Comparison of ENCODE assay signal across 24 cellular contexts in genomic region chr1:77025599-77025998, GRCh38.
DNase-seq lines count a peak whose midpoint lies in the region; ATAC-seq lines count a peak whose summit lies in the region.
"Had no signal": no experiment of that assay in that cellular context is flagged by ENCODE, and none has a peak within 500 bp of the region (broad histone marks: within the 10 kb centered on the region; RNA-seq: fewer than 3 reads in every experiment).

No MANE protein-coding gene starts in this region.

- no peaks in the 10 kb centered on the region for H3K36me3 ChIP-seq in HUES6 (ENCODE audit: control insufficient read depth, insufficient read depth, low read length)
- H3K36me3 ChIP-seq: BE2C, BLaER1 had no signal

- peak overlapping the region; percentile 29; the same call in 1 of the 2 replicates for H3K27ac ChIP-seq in HUES6 (ENCODE audit: low read depth, low read length)
- H3K27ac ChIP-seq: BLaER1 had no signal

- H3K4me1 Mint-ChIP-seq in stimulated activated effector memory CD8-positive, alpha-beta T cell treated with anti-CD3 and anti-CD28 coated beads, Interleukin-12 subunit alpha, Interleukin-12 subunit beta, amount 100 ng/mL, for 72 hours, result no peaks in the 10 kb centered on the region
- H3K4me1 Mint-ChIP-seq: CD14-positive monocyte; CD4-positive, alpha-beta memory T cell; CD4-positive, CD25-positive, alpha-beta regulatory T cell; CD8-positive, alpha-beta memory T cell had no signal

- peaks cover 23% of the 10 kb centered on the region for H3K4me1 ChIP-seq in HUES6 (ENCODE audit: control insufficient read depth, insufficient read depth, low read length)
- H3K4me1 ChIP-seq: BE2C, BLaER1 had no signal

- H3K4me3 ChIP-seq in HUES6 (ENCODE audit: low read depth, low read length), result no peak overlapping the region
- H3K4me3 ChIP-seq: BLaER1, GM12878 had no signal

- no peaks in the 10 kb centered on the region for H3K9me3 Mint-ChIP-seq in stimulated activated effector memory CD8-positive, alpha-beta T cell treated with anti-CD3 and anti-CD28 coated beads, Interleukin-12 subunit alpha, Interleukin-12 subunit beta, amount 100 ng/mL, for 72 hours
- H3K9me3 Mint-ChIP-seq: CD4-positive, CD25-positive, alpha-beta regulatory T cell; CD8-positive, alpha-beta memory T cell had no signal

- no peaks in the 10 kb centered on the region for H3K9me3 ChIP-seq in HUES6 (ENCODE audit: control insufficient read depth, insufficient read depth, low read depth, low read length)
- H3K9me3 ChIP-seq: BE2C, BLaER1 had no signal

- peak overlapping the region; percentile 45 for H3K9ac ChIP-seq in HUES6 (ENCODE audit: low read length)
- H3K9ac ChIP-seq: BLaER1 had no signal

- H3K27ac Mint-ChIP-seq in stimulated activated effector memory CD8-positive, alpha-beta T cell treated with anti-CD3 and anti-CD28 coated beads, Interleukin-12 subunit alpha, Interleukin-12 subunit beta, amount 100 ng/mL, for 72 hours, result no peak overlapping the region
- H3K27ac Mint-ChIP-seq: CD14-positive monocyte; CD4-positive, alpha-beta memory T cell; CD4-positive, CD25-positive, alpha-beta regulatory T cell; CD8-positive, alpha-beta memory T cell had no signal

- no peaks in the 10 kb centered on the region for H3K36me3 Mint-ChIP-seq in stimulated activated effector memory CD8-positive, alpha-beta T cell treated with anti-CD3 and anti-CD28 coated beads, Interleukin-12 subunit alpha, Interleukin-12 subunit beta, amount 100 ng/mL, for 72 hours
- H3K36me3 Mint-ChIP-seq: CD14-positive monocyte; CD4-positive, alpha-beta memory T cell; CD4-positive, CD25-positive, alpha-beta regulatory T cell; CD8-positive, alpha-beta memory T cell had no signal

- H3K27me3 ChIP-seq in HUES6 (ENCODE audit: control insufficient read depth, insufficient read depth, low read length), result no peaks in the 10 kb centered on the region
- H3K27me3 ChIP-seq: BE2C, BLaER1 had no signal

- H3K4me3 Mint-ChIP-seq in stimulated activated effector memory CD8-positive, alpha-beta T cell treated with anti-CD3 and anti-CD28 coated beads, Interleukin-12 subunit alpha, Interleukin-12 subunit beta, amount 100 ng/mL, for 72 hours, result no peak overlapping the region
- H3K4me3 Mint-ChIP-seq: CD14-positive monocyte; CD4-positive, alpha-beta memory T cell; CD4-positive, CD25-positive, alpha-beta regulatory T cell; CD8-positive, alpha-beta memory T cell had no signal

- ATAC-seq in stimulated activated effector memory CD8-positive, alpha-beta T cell treated with anti-CD3 and anti-CD28 coated beads, Interleukin-12 subunit alpha, Interleukin-12 subunit beta, amount 100 ng/mL, for 72 hours, result peak; percentile 17
- no peak for ATAC-seq in HG03565 (IDR thresholded peaks at IDR 0.05; ENCODE audit: unreplicated experiment)
- ATAC-seq: GM12878 had no signal

- DNase-seq in islet precursor cell (peak; percentile 26), NCI-H146 treated with DMSO at 0.1 percent for 48 hours (lab: John Stamatoyannopoulos, UW; ENCODE audit: unreplicated experiment) (no peak), T-helper 9 cell (no peak)
- DNase-seq in stimulated activated effector memory CD8-positive, alpha-beta T cell treated with anti-CD3 and anti-CD28 coated beads, Interleukin-12 subunit alpha, Interleukin-12 subunit beta, amount 100 ng/mL, for 72 hours (ENCODE audit: low spot score in 2 of 2), result no peak
- DNase-seq: 8988T; ACHN; BE2C; C1 segment of cervical spinal cord; CD4-positive, alpha-beta memory T cell; CD4-positive, CD25-positive, alpha-beta regulatory T cell; CD8-positive, alpha-beta memory T cell; COR-L47; DMS 273 treated with DMSO at 0.1 percent for 48 hours; DMS153; DMS53; DMS79; DND-41; EL; GDM1 had no signal
